In genomic region chr9:34638138-34638445, GRCh38 we compare ENCODE assay signal across 8 cellular contexts. TPM values are rescaled to one million over a fixed set of nuclear protein-coding genes. Genes with fewer than 3 reads are reported as not detected.
A peak's percentile ranks its signal among the peaks of the same experiment; 100 is the strongest.
DNase-seq lines count a peak whose midpoint lies in the region; ATAC-seq, FAIRE-seq and TF ChIP-seq lines count a peak whose summit lies in the region.

No MANE protein-coding gene starts in this region.

- H3K27ac Mint-ChIP-seq in naive thymus-derived CD4-positive, alpha-beta T cell = peak overlapping the region; percentile 88 to 98 (median 95)

- H3K9me3 ChIP-seq in AG04450 (ENCODE audit: control insufficient read depth, insufficient read depth, low read length) = no peaks in the 10 kb centered on the region; the same call in 1 of the 2 replicates
- H3K9me3 ChIP-seq in KOPT-K1 (ENCODE audit: insufficient read depth, low read length, poor library complexity, severe bottlenecking) = no peaks in the 10 kb centered on the region
- H3K9me3 ChIP-seq in naive thymus-derived CD4-positive, alpha-beta T cell (ENCODE audit: control insufficient read depth in 2 of 3, low read length in 3 of 3) = no peaks in the 10 kb centered on the region

- no peak for DNase-seq in AG04450 (ENCODE audit: low read depth, low spot score)
- DNase-seq in coronary artery (ENCODE audit: low spot score) = no peak
- DNase-seq in naive thymus-derived CD4-positive, alpha-beta T cell = no peak
- DNase-seq in ACHN = no peak
- DNase-seq in HTR-8/SVneo (ENCODE audit: insufficient read length, low spot score) = no peak

- H3K27me3 Mint-ChIP-seq in naive thymus-derived CD4-positive, alpha-beta T cell = no peaks in the 10 kb centered on the region

- no peaks in the 10 kb centered on the region for H3K27me3 ChIP-seq in AG04450 (ENCODE audit: control insufficient read depth, insufficient read depth, low read length)
- no peaks in the 10 kb centered on the region for H3K27me3 ChIP-seq in naive thymus-derived CD4-positive, alpha-beta T cell (ENCODE audit: control insufficient read depth in 2 of 2, insufficient read depth in 2 of 2, low read length in 2 of 2)

- intact Hi-C loops in naive thymus-derived CD4-positive, alpha-beta T cell (cut with micrococcal nuclease) = loop anchor here (1.0 to 10.0 kb wide), 6 partner anchors 8 to 967 kb away; partner anchors contain the start of genes DNAJB5 (in 1 of the 2), GALT (in 1 of the 2), TESK1 (in 1 of the 2) and UBAP1 (in 1 of the 2)

- peaks cover 21 to 22% of the 10 kb centered on the region in 2 donors for H3K4me1 ChIP-seq in naive thymus-derived CD4-positive, alpha-beta T cell (ENCODE audit: control insufficient read depth in 2 of 2, insufficient read depth in 2 of 2, low read length in 2 of 2)

- H3K27ac ChIP-seq in AG04450 (ENCODE audit: low read depth, low read length) (no peak overlapping the region), KOPT-K1 (ENCODE audit: low read depth, low read length, poor library complexity, severe bottlenecking) (peak overlapping the region; percentile 84), coronary artery (peak overlapping the region; percentile 79 to 91)
- H3K27ac ChIP-seq in naive thymus-derived CD4-positive, alpha-beta T cell (ENCODE audit: low read depth, low read length) = peak overlapping the region; percentile 70

- ATAC-seq in naive thymus-derived CD4-positive, alpha-beta T cell = no peak
- no peak for ATAC-seq in HG02678 (IDR thresholded peaks at IDR 0.05; ENCODE audit: unreplicated experiment)
- ATAC-seq in HG02973 (IDR thresholded peaks at IDR 0.05; ENCODE audit: unreplicated experiment) = no peak

- peaks cover 0 to 3% (median 3%) of the 10 kb centered on the region in 5 donors for H3K36me3 Mint-ChIP-seq in naive thymus-derived CD4-positive, alpha-beta T cell

- H3K4me3 ChIP-seq in AG04450 (ENCODE audit: low read depth, low read length) (peak overlapping the region; percentile 80), coronary artery (peak overlapping the region; percentile 77)
- peak overlapping the region; percentile 94 for H3K4me3 ChIP-seq in naive thymus-derived CD4-positive, alpha-beta T cell (ENCODE audit: low read length)

- peaks cover 19% of the 10 kb centered on the region for H3K36me3 ChIP-seq in KOPT-K1 (ENCODE audit: insufficient read depth, low read length)
- H3K36me3 ChIP-seq in naive thymus-derived CD4-positive, alpha-beta T cell (ENCODE audit: control insufficient read depth in 2 of 3, insufficient read depth in 3 of 3, low read length in 3 of 3) = peaks cover 0 to 13% (median 0%) of the 10 kb centered on the region in 3 experiments

- H3K9me3 Mint-ChIP-seq in naive thymus-derived CD4-positive, alpha-beta T cell = peaks cover 0 to 1% (median 0%) of the 10 kb centered on the region in 11 donors

- TF ChIP-seq CTCF in AG04450 (IDR thresholded peaks at IDR 0.05; ENCODE audit: low read depth, low read length) (no peak), coronary artery (IDR thresholded peaks at IDR 0.05) (no peak)

- H3K4me3 Mint-ChIP-seq in naive thymus-derived CD4-positive, alpha-beta T cell = peak overlapping the region; percentile 88 to 93 (median 90)

- no peak for FAIRE-seq in HTR-8/SVneo (lab: Jason Lieb, UNC)

- CTCF ChIA-PET in AG04450 (lab: Charles Lee) = interaction anchor here (1.3 to 2.6 kb wide), 3 partner anchors 9 to 64 kb away, joined by 4 to 22 read pairs (median 5); partner anchors contain the start of gene GALT
- CTCF ChIA-PET in naive thymus-derived CD4-positive, alpha-beta T cell (lab: Charles Lee) = interaction anchor here (0.6 to 8.0 kb wide), 11 partner anchors 8 to 121 kb away, joined by 3 to 98 read pairs (median 6); partner anchors contain the start of genes DCTN3, GALT and RPP25L

- POLR2A ChIA-PET in AG04450 (lab: Yijun Ruan, JAX) = interaction anchor here (0.7 to 2.5 kb wide), 4 partner anchors 8 to 27 kb away, joined by 3 to 17 read pairs (median 8); partner anchors contain the start of genes DCTN3, GALT and RPP25L
- POLR2A ChIA-PET in naive thymus-derived CD4-positive, alpha-beta T cell (lab: Charles Lee) = interaction anchor here (0.6 to 7.0 kb wide), 17 partner anchors 10 to 1089 kb away, joined by 3 to 99 read pairs (median 6); partner anchors contain the start of genes CCL27, DCTN3, GALT and IL11RA

- peaks cover 26 to 45% (median 37%) of the 10 kb centered on the region in 7 donors for H3K4me1 Mint-ChIP-seq in naive thymus-derived CD4-positive, alpha-beta T cell

- in situ Hi-C loops in ACHN (cut with HindIII; ENCODE audit: low pct_ligation_motif_present, low pct_unique_long_range_greater_than_20kb, low sequenced_read_pairs) = no loop called here

RNA-seq across cellular contexts. Expression of gene SIGMAR1, which starts 0.5 kb away (rescaled TPM):
- polyA plus RNA-seq in AG04450 (2011; rRNA removed) = 38.9 and 56.9 TPM in 2 replicates
- 22.9 and 26.7 TPM in 2 replicates for polyA minus RNA-seq in AG04450 (2011; rRNA and poly(A)+ RNA removed)
- total RNA-seq in naive thymus-derived CD4-positive, alpha-beta T cell = 10 to 100 TPM; 20.7 to 63.8 (median 46.0) TPM
- 100 to 1,000 TPM in 1 of 2 donors, 10 to 100 TPM in 1; 93.5 to 102 TPM for polyA plus RNA-seq in naive thymus-derived CD4-positive, alpha-beta T cell

RNA-seq across cellular contexts. Expression of gene GALT, which starts 8.4 kb away (rescaled TPM):
- 24.8 and 28.4 TPM in 2 replicates for polyA plus RNA-seq in AG04450 (2011; rRNA removed)
- polyA minus RNA-seq in AG04450 (2011; rRNA and poly(A)+ RNA removed) = 16.5 and 21.4 TPM in 2 replicates
- total RNA-seq in naive thymus-derived CD4-positive, alpha-beta T cell = 100 to 1,000 TPM; 126 to 217 (median 162) TPM
- polyA plus RNA-seq in naive thymus-derived CD4-positive, alpha-beta T cell = 10 to 100 TPM; 57.6 to 59.1 TPM

RNA-seq across cellular contexts. Expression of gene ARID3C, which starts 9.2 kb away (rescaled TPM):
- polyA plus RNA-seq in AG04450 (2011; rRNA removed) = not detected in 2 replicates
- not detected in 2 replicates for polyA minus RNA-seq in AG04450 (2011; rRNA and poly(A)+ RNA removed)
- total RNA-seq in naive thymus-derived CD4-positive, alpha-beta T cell = under 1 TPM in 2 of 5 experiments, not detected in 3; 0.27 to 0.36 TPM
- not detected for polyA plus RNA-seq in naive thymus-derived CD4-positive, alpha-beta T cell

RNA-seq across cellular contexts. Expression of gene IL11RA, which starts 13.9 kb away (rescaled TPM):
- polyA plus RNA-seq in AG04450 (2011; rRNA removed) = 14.6 and 19.0 TPM in 2 replicates
- 13.8 and 15.7 TPM in 2 replicates for polyA minus RNA-seq in AG04450 (2011; rRNA and poly(A)+ RNA removed)
- total RNA-seq in naive thymus-derived CD4-positive, alpha-beta T cell = 100 to 1,000 TPM in 4 of 5 experiments, 10 to 100 TPM in 1; 81.7 to 185 (median 144) TPM
- polyA plus RNA-seq in naive thymus-derived CD4-positive, alpha-beta T cell = 1 to 10 TPM; 8.5 to 8.6 TPM

RNA-seq across cellular contexts. Expression of gene DCTN3, which starts 17.8 kb away (rescaled TPM):
- polyA plus RNA-seq in AG04450 (2011; rRNA removed) = 97.6 and 103 TPM in 2 replicates
- 52.7 and 58.4 TPM in 2 replicates for polyA minus RNA-seq in AG04450 (2011; rRNA and poly(A)+ RNA removed)
- total RNA-seq in naive thymus-derived CD4-positive, alpha-beta T cell = 100 to 1,000 TPM in 1 of 5 experiments, 10 to 100 TPM in 4; 55.6 to 110 (median 73.0) TPM
- polyA plus RNA-seq in naive thymus-derived CD4-positive, alpha-beta T cell = 100 to 1,000 TPM; 125 to 129 TPM
